23 cellular contexts compared by ENCODE assay signal in genomic region chr12:65237153-65237552, GRCh38.
"Had no signal": no experiment of that assay in that cellular context is flagged by ENCODE, and none has a peak within 500 bp of the region (broad histone marks: within the 10 kb centered on the region; RNA-seq: fewer than 3 reads in every experiment).

No MANE protein-coding gene starts in this region.

- H3K9me3 ChIP-seq: colonic mucosa, esophagus squamous epithelium, gastrocnemius medialis, heart right ventricle, left lung, lower lobe of right lung, mucosa of descending colon had no signal

- H3K27ac ChIP-seq: colonic mucosa, epithelial cell of prostate, esophagus squamous epithelium, gastrocnemius medialis, heart right ventricle, left lung, lower lobe of right lung had no signal

- H3K4me3 ChIP-seq: colonic mucosa, esophagus squamous epithelium, gastrocnemius medialis, heart right ventricle, left lung, lower lobe of right lung, mucosa of descending colon had no signal

- H3K27me3 ChIP-seq: colonic mucosa, esophagus squamous epithelium, gastrocnemius medialis, heart right ventricle, left lung had no signal

- H3K4me1 ChIP-seq: colonic mucosa, lower lobe of right lung had no signal

- H3K36me3 ChIP-seq: colonic mucosa had no signal

- FAIRE-seq: islet of Langerhans, keratinocyte had no signal

- DNase-seq: colonic mucosa; cortex of kidney; effector CD8-positive, alpha-beta T cell; effector memory CD8-positive, alpha-beta T cell; endodermal cell; erythroblast; esophagus squamous epithelium; foreskin fibroblast; foreskin melanocyte; gastrocnemius medialis; glutamatergic neuron; head of caudate nucleus; heart right ventricle; hippocampal formation; left cardiac atrium; left lung; left ventricle myocardium superior; lower lobe of right lung; mesenchymal stem cell; mucosa of descending colon had no signal
